Comparison of ENCODE assay signal across 12 cellular contexts in the genomic region with DNA sequence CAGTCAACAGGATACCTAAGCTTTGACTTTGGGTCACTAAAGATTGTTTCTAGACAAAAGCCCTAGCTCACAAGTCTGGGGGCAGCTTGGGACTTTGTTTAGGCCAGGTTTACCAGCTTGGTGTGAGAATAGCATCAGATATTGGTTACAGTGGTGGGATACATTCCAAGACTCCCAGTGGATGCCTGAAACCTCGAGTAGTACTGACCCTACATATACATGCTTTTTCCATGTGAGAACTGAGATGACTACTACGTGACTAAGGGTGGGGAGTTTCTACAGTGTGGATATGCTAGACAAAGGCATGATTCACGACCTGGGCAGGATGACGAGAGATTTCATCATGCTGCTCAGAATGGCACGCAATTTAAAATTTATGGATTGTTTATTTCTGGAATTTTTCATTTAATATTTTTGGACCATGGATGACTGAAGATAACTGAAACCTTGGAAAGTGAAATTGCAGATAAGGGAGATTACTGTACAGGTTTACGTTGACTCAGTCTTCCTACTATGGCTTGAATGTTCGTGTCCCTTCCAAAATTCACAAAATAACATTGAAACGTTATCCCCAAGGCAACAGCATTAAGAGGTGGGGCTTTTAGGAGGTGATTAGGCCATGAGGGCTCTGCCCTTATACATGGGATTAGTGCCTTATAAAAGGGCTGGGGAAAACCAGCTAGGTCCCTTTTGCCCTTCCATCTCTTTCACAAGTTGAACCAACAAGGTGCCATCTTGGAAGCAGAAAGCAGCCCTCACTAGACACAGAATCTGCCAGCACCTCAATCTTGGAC. TPM values are rescaled to one million over a fixed set of nuclear protein-coding genes. Genes with fewer than 3 reads are reported as not detected.
DNase-seq lines count a peak whose midpoint lies in the region; ATAC-seq and TF ChIP-seq lines count a peak whose summit lies in the region.
"Had no signal": no experiment of that assay in that cellular context is flagged by ENCODE, and none has a peak within 500 bp of the region (broad histone marks: within the 10 kb centered on the region; RNA-seq: fewer than 3 reads in every experiment).

No MANE protein-coding gene starts in this region.

- no peaks in the 10 kb centered on the region for H3K27me3 Mint-ChIP-seq in activated naive CD8-positive, alpha-beta T cell treated with anti-CD3 and anti-CD28 coated beads, Interleukin-2, amount 50 U/mL, for 24 hours
- no peaks in the 10 kb centered on the region for H3K27me3 Mint-ChIP-seq in activated naive CD8-positive, alpha-beta T cell treated with anti-CD3 and anti-CD28 coated beads for 36 hours
- H3K27me3 Mint-ChIP-seq: central memory CD8-positive, alpha-beta T cell had no signal

- H3K4me1 ChIP-seq in tibial artery, result peaks cover 0 to 76% (median 54%) of the 10 kb centered on the region in 4 donors
- H3K4me1 ChIP-seq: HAP-1 had no signal

- no peaks in the 10 kb centered on the region for H3K27me3 ChIP-seq in tibial artery
- H3K27me3 ChIP-seq: BE2C had no signal

- peak overlapping the region; percentile 78 to 84 for H3K27ac ChIP-seq in tibial artery

- H3K9me3 ChIP-seq in tibial artery, result no peaks in the 10 kb centered on the region
- H3K9me3 ChIP-seq: BE2C, HAP-1 had no signal

- TF ChIP-seq CTCF in fibroblast of villous mesenchyme (IDR thresholded peaks at IDR 0.05; ENCODE audit: insufficient read depth, low read depth, low read length) (no peak), tibial artery (IDR thresholded peaks at IDR 0.05) (no peak)

- H3K4me3 Mint-ChIP-seq in activated naive CD8-positive, alpha-beta T cell treated with anti-CD3 and anti-CD28 coated beads, Interleukin-2, amount 50 U/mL, for 24 hours, result no peak overlapping the region
- H3K4me3 Mint-ChIP-seq in activated naive CD8-positive, alpha-beta T cell treated with anti-CD3 and anti-CD28 coated beads for 36 hours, result no peak overlapping the region
- H3K4me3 Mint-ChIP-seq: central memory CD8-positive, alpha-beta T cell had no signal

- no peaks in the 10 kb centered on the region for H3K36me3 Mint-ChIP-seq in activated naive CD8-positive, alpha-beta T cell treated with anti-CD3 and anti-CD28 coated beads, Interleukin-2, amount 50 U/mL, for 24 hours (ENCODE audit: low read depth)
- no peaks in the 10 kb centered on the region for H3K36me3 Mint-ChIP-seq in activated naive CD8-positive, alpha-beta T cell treated with anti-CD3 and anti-CD28 coated beads for 36 hours

- peak; percentile 52 for ATAC-seq in activated naive CD8-positive, alpha-beta T cell treated with anti-CD3 and anti-CD28 coated beads, Interleukin-2, amount 50 U/mL, for 24 hours

- H3K4me3 ChIP-seq in fibroblast of villous mesenchyme (ENCODE audit: low read depth, low read length), result no peak overlapping the region
- no peak overlapping the region for H3K4me3 ChIP-seq in tibial artery
- H3K4me3 ChIP-seq: HAP-1 had no signal

- no peaks in the 10 kb centered on the region for H3K9me3 Mint-ChIP-seq in activated naive CD8-positive, alpha-beta T cell treated with anti-CD3 and anti-CD28 coated beads, Interleukin-2, amount 50 U/mL, for 24 hours
- no peaks in the 10 kb centered on the region for H3K9me3 Mint-ChIP-seq in activated naive CD8-positive, alpha-beta T cell treated with anti-CD3 and anti-CD28 coated beads for 36 hours
- H3K9me3 Mint-ChIP-seq: central memory CD8-positive, alpha-beta T cell had no signal

- intact Hi-C loops in tibial artery (cut with DNase I; ENCODE audit: low total_unique reads), result loop anchor here (10.0 kb wide), 1 partner anchor 293 kb away; no protein-coding TSS in a partner anchor

- H3K4me1 Mint-ChIP-seq in activated naive CD8-positive, alpha-beta T cell treated with anti-CD3 and anti-CD28 coated beads, Interleukin-2, amount 50 U/mL, for 24 hours, result peaks cover 11% of the 10 kb centered on the region
- H3K4me1 Mint-ChIP-seq in activated naive CD8-positive, alpha-beta T cell treated with anti-CD3 and anti-CD28 coated beads for 36 hours, result no peaks in the 10 kb centered on the region

- no peak for DNase-seq in activated naive CD8-positive, alpha-beta T cell treated with anti-CD3 and anti-CD28 coated beads, Interleukin-2, amount 50 U/mL, for 24 hours
- DNase-seq in activated naive CD8-positive, alpha-beta T cell treated with anti-CD3 and anti-CD28 coated beads for 36 hours, result no peak
- DNase-seq in SW480 (ENCODE audit: low spot score) (peak; percentile 89), fibroblast of villous mesenchyme (ENCODE audit: low read depth) (peak; percentile 96), tibial artery (peak; percentile 75 to 82), UCSD-AML1 (lab: John Stamatoyannopoulos, UW; ENCODE audit: unreplicated experiment) (no peak), 8988T (no peak), KG1 (lab: John Stamatoyannopoulos, UW) (no peak)
- DNase-seq: activated CD4-positive, alpha-beta T cell treated with anti-CD3 and anti-CD28 coated beads, Interleukin-2, amount 50 U/mL, for 1 hour; BE2C had no signal

- H3K36me3 ChIP-seq in tibial artery, result no peaks in the 10 kb centered on the region
- H3K36me3 ChIP-seq: BE2C, HAP-1 had no signal

- H3K27ac Mint-ChIP-seq in activated naive CD8-positive, alpha-beta T cell treated with anti-CD3 and anti-CD28 coated beads, Interleukin-2, amount 50 U/mL, for 24 hours, result no peak overlapping the region
- no peak overlapping the region for H3K27ac Mint-ChIP-seq in activated naive CD8-positive, alpha-beta T cell treated with anti-CD3 and anti-CD28 coated beads for 36 hours

RNA-seq across cellular contexts. Expression of gene CTAGE1, which starts 50.2 kb away (rescaled TPM):
- total RNA-seq in activated naive CD8-positive, alpha-beta T cell treated with anti-CD3 and anti-CD28 coated beads for 36 hours, result not detected
- total RNA-seq in fibroblast of villous mesenchyme, result 0.43 TPM in 1 of 2 replicates, not detected in the other

Comparison
In these comparisons a context has a peak if more than half of its experiments do, and no peak if none do; other contexts are left out.
1. DNase-seq: peak in SW480 (single experiment), fibroblast of villous mesenchyme (single experiment) and tibial artery (2 of 2); none in activated naive CD8-positive, alpha-beta T cell treated with anti-CD3 and anti-CD28 coated beads, Interleukin-2, amount 50 U/mL, for 24 hours (single experiment), activated naive CD8-positive, alpha-beta T cell treated with anti-CD3 and anti-CD28 coated beads for 36 hours (single experiment), UCSD-AML1 (single experiment), 8988T (single experiment) and KG1 (single experiment).